ENCODE assay signal across 8 cellular contexts in genomic region chr6:105363100-105363754, GRCh38. TPM values are rescaled to one million over a fixed set of nuclear protein-coding genes. Genes with fewer than 3 reads are reported as not detected.
DNase-seq lines count a peak whose midpoint lies in the region; ATAC-seq and TF ChIP-seq lines count a peak whose summit lies in the region.
"Had no signal": no experiment of that assay in that cellular context is flagged by ENCODE, and none has a peak within 500 bp of the region (broad histone marks: within the 10 kb centered on the region; RNA-seq: fewer than 3 reads in every experiment).

No MANE protein-coding gene starts in this region.

- peaks cover 11% of the 10 kb centered on the region for H3K36me3 ChIP-seq in GM23338 (ENCODE audit: insufficient read depth)

- H4K20me1 ChIP-seq in GM23338 (replicated peaks; ENCODE audit: insufficient read depth): no peaks in the 10 kb centered on the region; the same call in 1 of the 2 replicates

- H3K36me3 Mint-ChIP-seq in GM23338 (ENCODE audit: low read depth) (peaks cover 46% of the 10 kb centered on the region), endothelial cell (ENCODE audit: low read depth, unreplicated experiment) (peaks cover 6% of the 10 kb centered on the region)

- no peaks in the 10 kb centered on the region for H3K4me1 ChIP-seq in GM23338 (ENCODE audit: insufficient read depth)

- H3K27me3 ChIP-seq in GM23338 (ENCODE audit: insufficient read depth): no peaks in the 10 kb centered on the region

- peak; percentile 45 to 48 for TF ChIP-seq CTCF in GM23338 (conservative IDR thresholded peaks at IDR 0.05; ENCODE audit: low read depth in 2 of 2)
- no peak for TF ChIP-seq CTCF in endothelial cell (IDR thresholded peaks at IDR 0.05; ENCODE audit: unreplicated experiment)
- no peak for TF ChIP-seq CTCF in coronary artery (IDR thresholded peaks at IDR 0.05)

- no peak overlapping the region for H3K4me3 Mint-ChIP-seq in GM23338
- no peak overlapping the region for H3K4me3 Mint-ChIP-seq in endothelial cell (ENCODE audit: unreplicated experiment)

- H3K4me1 Mint-ChIP-seq in GM23338 (no peaks in the 10 kb centered on the region), endothelial cell (ENCODE audit: unreplicated experiment) (peaks cover 15% of the 10 kb centered on the region)

- H3K27ac Mint-ChIP-seq in GM23338 (peak overlapping the region; percentile 46; the same call in 1 of the 2 replicates), endothelial cell (ENCODE audit: unreplicated experiment) (peak overlapping the region; percentile 65)

- 0 out of 2 replicates have a peak, but pooled peaks cover 6% of the 10 kb centered on the region for H3K9me2 ChIP-seq in GM23338 (ENCODE audit: insufficient read depth)

- H3K27me3 Mint-ChIP-seq in GM23338 (ENCODE audit: insufficient read depth, low read depth, poor library complexity) (peaks cover 2% of the 10 kb centered on the region), endothelial cell (ENCODE audit: unreplicated experiment) (peaks cover 3% of the 10 kb centered on the region)

- no peak overlapping the region for H2AFZ ChIP-seq in GM23338

- H3K27ac ChIP-seq in GM23338 (ENCODE audit: low read depth): no peak overlapping the region
- no peak overlapping the region for H3K27ac ChIP-seq in coronary artery

- no peaks in the 10 kb centered on the region for H3F3A ChIP-seq in GM23338 (replicated peaks; ENCODE audit: low read depth)

- DNase-seq in GM23338 (ENCODE audit: low spot score) (peak; percentile 32), NCI-H69 (lab: John Stamatoyannopoulos, UW) (peak; percentile 74), endothelial cell (ENCODE audit: low spot score) (no peak), renal cortical epithelial cell (ENCODE audit: low read depth) (peak; percentile 10), NCI-H128 (lab: John Stamatoyannopoulos, UW; ENCODE audit: unreplicated experiment) (no peak), coronary artery (ENCODE audit: low spot score) (no peak)
- DNase-seq: KG1 had no signal

- H3K9me3 Mint-ChIP-seq in GM23338 (no peaks in the 10 kb centered on the region), endothelial cell (ENCODE audit: unreplicated experiment) (no peaks in the 10 kb centered on the region)

- ATAC-seq in GM23338 (no peak), HG03025 (IDR thresholded peaks at IDR 0.05; ENCODE audit: low FRiP score, unreplicated experiment) (no peak)

- H3K4me3 ChIP-seq in GM23338 (no peak overlapping the region), coronary artery (no peak overlapping the region)

- no peak overlapping the region for H3K4me2 ChIP-seq in GM23338

- no peaks in the 10 kb centered on the region for H3K79me2 ChIP-seq in GM23338 (replicated peaks; ENCODE audit: insufficient read depth)

TF ChIP-seq in GM23338, 12 proteins besides CTCF, POLR2A, EP300 and RAD21:
- TF ChIP-seq EZH2 (IDR thresholded peaks at IDR 0.05; ENCODE audit: low read depth, unreplicated experiment) (no peak), ZNF331 (CRISPR knock-in tag; IDR thresholded peaks at IDR 0.05; ENCODE audit: low read depth) (no peak), JUNB (IDR thresholded peaks at IDR 0.05; ENCODE audit: unreplicated experiment) (no peak), POLR2AphosphoS5 (IDR thresholded peaks at IDR 0.05; ENCODE audit: low read depth) (no peak), ZNF114 (CRISPR knock-in tag; IDR thresholded peaks at IDR 0.05) (no peak), REST (IDR thresholded peaks at IDR 0.05; ENCODE audit: unreplicated experiment) (no peak), ZNF462 (CRISPR knock-in tag; IDR thresholded peaks at IDR 0.05) (no peak), STAT1 (IDR thresholded peaks at IDR 0.05; ENCODE audit: unreplicated experiment) (no peak), NANOG (IDR thresholded peaks at IDR 0.05; ENCODE audit: borderline replicate concordance) (no peak)

RNA-seq across cellular contexts. Expression of gene PREP, which starts 39.7 kb away (rescaled TPM):
- 51.0 and 52.7 TPM in 2 replicates for total RNA-seq in GM23338 (2014; rRNA removed; shearing (Covaris generic))
- polyA plus RNA-seq in GM23338 (2016; fragmentation: Nextera tagmentation; extraction: Ambion mirVana): 28.3 and 28.5 TPM in 2 replicates
- total RNA-seq in endothelial cell (ENCODE audit: unreplicated experiment) (39.6 TPM), renal cortical epithelial cell (15.3 and 38.4 TPM in 2 replicates)

Comparison
In these comparisons a context has a peak if more than half of its experiments do, and no peak if none do; other contexts are left out.
1. DNase-seq: peak in GM23338 (single experiment), NCI-H69 (single experiment) and renal cortical epithelial cell (single experiment); none in endothelial cell (single experiment), NCI-H128 (single experiment) and coronary artery (single experiment).
2. CTCF ChIP-seq: peak in GM23338 (2 of 2); none in endothelial cell (single experiment) and coronary artery (single experiment).